16 cellular contexts compared by ENCODE assay signal in the genomic region with DNA sequence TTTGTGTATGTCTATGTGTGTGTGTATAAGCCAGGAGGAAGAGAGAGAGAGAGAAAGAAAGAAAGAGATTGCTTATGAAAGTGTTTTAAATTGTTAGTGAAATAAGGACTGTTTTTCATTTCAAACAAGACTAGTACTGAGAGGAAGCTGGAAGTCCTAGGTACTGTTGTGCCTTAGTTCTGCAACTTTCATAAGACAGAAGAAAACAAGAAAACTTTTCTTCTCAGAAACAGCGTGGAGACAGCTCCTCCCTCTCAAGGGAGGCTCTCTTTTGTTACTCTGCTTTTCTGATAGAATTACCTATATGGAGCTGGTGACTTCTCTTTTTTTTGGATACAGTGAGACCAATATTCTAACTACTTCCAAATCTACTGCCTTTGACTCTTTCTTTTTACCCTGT.
DNase-seq lines count a peak whose midpoint lies in the region; ATAC-seq, FAIRE-seq and TF ChIP-seq lines count a peak whose summit lies in the region.
"Had no signal": no experiment of that assay in that cellular context is flagged by ENCODE, and none has a peak within 500 bp of the region (broad histone marks: within the 10 kb centered on the region; RNA-seq: fewer than 3 reads in every experiment).

No MANE protein-coding gene starts in this region.

- no peak for FAIRE-seq in pancreas (lab: Jason Lieb, UNC)
- FAIRE-seq: TTC549 had no signal

- DNase-seq in smooth muscle cell (lab: John Stamatoyannopoulos, UW; ENCODE audit: unreplicated experiment), result no peak
- DNase-seq in glutamatergic neuron, result no peak
- no peak for DNase-seq in NCI-H69 (lab: John Stamatoyannopoulos, UW)
- DNase-seq in pancreas, result no peak
- no peak for DNase-seq in activated T-cell treated with anti-CD3 and anti-CD28 coated beads, Interleukin-2, amount 50 U/mL, for 1 hour
- DNase-seq: activated T-cell treated with anti-CD3 and anti-CD28 coated beads for 4 hours; endodermal cell; head of caudate nucleus; left ventricle myocardium inferior; NCI-H2171; stimulated activated CD4-positive, alpha-beta T cell treated with anti-CD3 and anti-CD28 coated beads, Interleukin-1b, Interleukin-23, amount 100 ng/mL, for 48 hours had no signal

- H3K4me3 Mint-ChIP-seq in glutamatergic neuron (ENCODE audit: unreplicated experiment), result no peak overlapping the region
- H3K4me3 Mint-ChIP-seq: endodermal cell had no signal

- no peaks in the 10 kb centered on the region for H3K9me3 ChIP-seq in smooth muscle cell (replicated peaks; ENCODE audit: low read depth)
- H3K9me3 ChIP-seq in pancreas, result no peaks in the 10 kb centered on the region
- H3K9me3 ChIP-seq: left ventricle myocardium inferior had no signal

- no peaks in the 10 kb centered on the region for H3K27me3 Mint-ChIP-seq in glutamatergic neuron (ENCODE audit: unreplicated experiment)

- TF ChIP-seq CTCF in smooth muscle cell (IDR thresholded peaks at IDR 0.05; ENCODE audit: borderline replicate concordance, insufficient read depth, poor library complexity, severe bottlenecking) (no peak), glutamatergic neuron (IDR thresholded peaks at IDR 0.05; ENCODE audit: partially characterized antibody, unreplicated experiment) (no peak), pancreas (IDR thresholded peaks at IDR 0.05) (no peak)

- peak; percentile 59 for ATAC-seq in GM19328 (IDR thresholded peaks at IDR 0.05; ENCODE audit: unreplicated experiment)
- peak; percentile 57 for ATAC-seq in HG02623 (IDR thresholded peaks at IDR 0.05; ENCODE audit: unreplicated experiment)
- peak; percentile 67 for ATAC-seq in HG03432 (IDR thresholded peaks at IDR 0.05; ENCODE audit: unreplicated experiment)
- no peak for ATAC-seq in pancreas

- H3K4me3 ChIP-seq in smooth muscle cell, result no peak overlapping the region
- no peak overlapping the region for H3K4me3 ChIP-seq in pancreas
- H3K4me3 ChIP-seq: left ventricle myocardium inferior had no signal

- H4K20me1 ChIP-seq in smooth muscle cell (ENCODE audit: low read depth), result no peaks in the 10 kb centered on the region

- no peaks in the 10 kb centered on the region for H3K79me2 ChIP-seq in smooth muscle cell (ENCODE audit: low read depth)
- H3K79me2 ChIP-seq: parathyroid adenoma had no signal

- no peak overlapping the region for H3K27ac Mint-ChIP-seq in glutamatergic neuron (ENCODE audit: unreplicated experiment)
- H3K27ac Mint-ChIP-seq: endodermal cell had no signal

- H2AFZ ChIP-seq in smooth muscle cell (ENCODE audit: low read depth), result peak overlapping the region; percentile 87
- H2AFZ ChIP-seq: parathyroid adenoma had no signal

- no peak overlapping the region for H3K9ac ChIP-seq in smooth muscle cell (ENCODE audit: low read depth)
- H3K9ac ChIP-seq: parathyroid adenoma had no signal

- no peaks in the 10 kb centered on the region for H3K36me3 ChIP-seq in smooth muscle cell (ENCODE audit: low read depth)
- no peaks in the 10 kb centered on the region for H3K36me3 ChIP-seq in pancreas
- H3K36me3 ChIP-seq: left ventricle myocardium inferior had no signal

- no peaks in the 10 kb centered on the region for H3K9me3 Mint-ChIP-seq in glutamatergic neuron (ENCODE audit: unreplicated experiment)
- H3K9me3 Mint-ChIP-seq: endodermal cell had no signal

- H3K27ac ChIP-seq in smooth muscle cell (ENCODE audit: low read depth), result no peak overlapping the region
- H3K27ac ChIP-seq in pancreas, result no peak overlapping the region
- H3K27ac ChIP-seq: left ventricle myocardium inferior, parathyroid adenoma had no signal

- intact Hi-C loops in pancreas (cut with DNase I), result no loop called here

- H3F3A ChIP-seq in smooth muscle cell (ENCODE audit: low read depth), result no peaks in the 10 kb centered on the region

- no peaks in the 10 kb centered on the region for H3K27me3 ChIP-seq in smooth muscle cell (ENCODE audit: low read depth)
- H3K27me3 ChIP-seq in pancreas, result no peaks in the 10 kb centered on the region

- peak overlapping the region; percentile 6 for H3K4me2 ChIP-seq in smooth muscle cell

- no peaks in the 10 kb centered on the region for H3K4me1 Mint-ChIP-seq in glutamatergic neuron (ENCODE audit: low read depth, unreplicated experiment)

- 71% methylated on average over 1 of the region's 1 CpG for WGBS in smooth muscle cell (ENCODE audit: low lambda C conversion rate)
- WGBS in pancreas, 2 donors, result 50 to 71% methylated on average over 1 of the region's 1 CpG

- H3K36me3 Mint-ChIP-seq in glutamatergic neuron (ENCODE audit: unreplicated experiment), result no peaks in the 10 kb centered on the region

- H3K4me1 ChIP-seq in smooth muscle cell (ENCODE audit: low read depth), result peaks cover 9% of the 10 kb centered on the region
- H3K4me1 ChIP-seq in pancreas, result no peaks in the 10 kb centered on the region
- H3K4me1 ChIP-seq: left ventricle myocardium inferior, parathyroid adenoma had no signal

Comparison
In these comparisons a context has a peak if more than half of its experiments do, and no peak if none do; other contexts are left out.
1. ATAC-seq: peak in GM19328 (single experiment), HG02623 (single experiment) and HG03432 (single experiment); none in pancreas (0 of 4).